Comparison of ENCODE assay signal across 17 cellular contexts in the genomic region with DNA sequence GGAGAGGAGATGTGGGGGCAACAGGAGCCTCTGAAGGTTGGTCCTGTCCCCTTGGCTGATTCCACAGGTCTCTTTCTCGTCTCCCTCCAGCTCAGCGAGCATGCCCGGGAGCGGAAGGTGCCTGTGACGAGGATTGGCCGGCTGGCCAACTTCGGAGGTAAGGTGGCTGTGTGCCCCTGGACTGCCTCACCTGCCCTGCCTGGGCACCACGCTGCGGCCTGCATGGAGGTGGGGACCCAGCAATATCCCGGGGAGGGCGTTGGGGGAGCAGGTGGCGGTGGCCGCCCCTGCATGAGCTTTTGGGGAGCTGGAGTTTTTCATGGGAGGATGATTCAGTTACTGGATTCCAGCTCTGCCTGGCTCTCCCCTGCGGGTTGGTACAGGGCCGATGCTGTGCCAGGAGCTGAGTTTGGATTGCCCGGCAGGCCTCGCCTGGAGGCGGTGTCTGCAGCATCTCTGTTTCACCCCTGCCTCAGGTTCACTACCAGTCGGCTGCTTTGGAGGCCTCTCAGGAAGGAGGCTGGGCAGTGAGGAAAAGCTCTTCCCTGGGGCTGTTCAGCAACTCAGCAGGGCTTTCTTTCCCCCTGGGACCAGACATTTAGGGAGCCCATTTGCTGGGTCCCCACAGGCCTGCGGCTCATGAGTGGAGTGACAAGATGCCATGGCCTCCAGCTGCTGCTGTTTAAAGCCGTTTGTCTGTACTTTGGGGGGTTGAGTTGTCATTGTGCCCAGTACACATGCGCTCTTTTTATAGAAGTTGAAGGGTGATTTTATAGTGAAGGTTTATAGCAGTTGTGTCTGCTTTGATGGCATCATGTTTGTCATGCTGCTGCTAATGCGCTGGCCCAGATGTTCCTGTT. TPM values are rescaled to one million over a fixed set of nuclear protein-coding genes. Genes with fewer than 3 reads are reported as not detected.
DNase-seq lines count a peak whose midpoint lies in the region; ATAC-seq and TF ChIP-seq lines count a peak whose summit lies in the region.
"Had no signal": no experiment of that assay in that cellular context is flagged by ENCODE, and none has a peak within 500 bp of the region (broad histone marks: within the 10 kb centered on the region; RNA-seq: fewer than 3 reads in every experiment).

No MANE protein-coding gene starts in this region.

- intact Hi-C loops in left ventricle myocardium inferior (cut with micrococcal nuclease) (no loop called here), right cardiac atrium (cut with DNase I) (no loop called here)

- no peak overlapping the region for H3K4me3 Mint-ChIP-seq in stimulated activated memory B cell treated with anti-CD40 and anti-IgM and Interleukin-4, amounts not matched to agents 10 μg/mL and 1 μg/mL and 100 μg/mL, for 72 hours
- H3K4me3 Mint-ChIP-seq: CD8-positive, alpha-beta memory T cell had no signal

- no peaks in the 10 kb centered on the region for H3K27me3 Mint-ChIP-seq in stimulated activated memory B cell treated with anti-CD40 and anti-IgM and Interleukin-4, amounts not matched to agents 10 μg/mL and 1 μg/mL and 100 μg/mL, for 72 hours
- H3K27me3 Mint-ChIP-seq: CD8-positive, alpha-beta memory T cell had no signal

- peak overlapping the region; percentile 88 for H3K27ac ChIP-seq in left ventricle myocardium inferior (replicated peaks)
- no peak overlapping the region for H3K27ac ChIP-seq in right cardiac atrium (ENCODE audit: low read length)
- peak overlapping the region; percentile 42 for H3K27ac ChIP-seq in angular gyrus (ENCODE audit: low read depth, low read length)
- H3K27ac ChIP-seq: SJCRH30 had no signal

- no peaks in the 10 kb centered on the region for H3K27me3 ChIP-seq in left ventricle myocardium inferior (ENCODE audit: low read depth)
- no peaks in the 10 kb centered on the region for H3K27me3 ChIP-seq in right cardiac atrium (ENCODE audit: control insufficient read depth, insufficient read depth)
- H3K27me3 ChIP-seq: SJCRH30 had no signal

- peak overlapping the region; percentile 62 for H3K27ac Mint-ChIP-seq in stimulated activated memory B cell treated with anti-CD40 and anti-IgM and Interleukin-4, amounts not matched to agents 10 μg/mL and 1 μg/mL and 100 μg/mL, for 72 hours

- H3K4me3 ChIP-seq in left ventricle myocardium inferior (no peak overlapping the region), right cardiac atrium (ENCODE audit: low read length) (no peak overlapping the region)
- H3K4me3 ChIP-seq: SJCRH30 had no signal

- H3K9me3 Mint-ChIP-seq in stimulated activated memory B cell treated with anti-CD40 and anti-IgM and Interleukin-4, amounts not matched to agents 10 μg/mL and 1 μg/mL and 100 μg/mL, for 72 hours, result no peaks in the 10 kb centered on the region
- H3K9me3 Mint-ChIP-seq: CD8-positive, alpha-beta memory T cell had no signal

- DNase-seq in left ventricle myocardium inferior (no peak), right cardiac atrium (no peak), myocyte (ENCODE audit: low read depth) (peak; percentile 74), CD1c-positive myeloid dendritic cell (ENCODE audit: extremely low spot score) (no peak), KG1 (lab: John Stamatoyannopoulos, UW) (no peak)
- DNase-seq: ACHN; CD8-positive, alpha-beta memory T cell; DMS 273 treated with DMSO at 0.1 percent for 48 hours; H7; Kasumi-1; NCI-H1105 treated with DMSO at 0.1 percent for 48 hours; NCI-H345; NCI-H526 treated with DMSO at 0.1 percent for 48 hours; SJCRH30 had no signal

- WGBS in right cardiac atrium, result 94% methylated on average over 23 of the region's 23 CpGs

- H3K4me1 Mint-ChIP-seq in stimulated activated memory B cell treated with anti-CD40 and anti-IgM and Interleukin-4, amounts not matched to agents 10 μg/mL and 1 μg/mL and 100 μg/mL, for 72 hours, result peaks cover 24% of the 10 kb centered on the region

- peaks cover 62% of the 10 kb centered on the region for H3K36me3 Mint-ChIP-seq in stimulated activated memory B cell treated with anti-CD40 and anti-IgM and Interleukin-4, amounts not matched to agents 10 μg/mL and 1 μg/mL and 100 μg/mL, for 72 hours

- H3K4me1 ChIP-seq in left ventricle myocardium inferior, result peaks cover 93% of the 10 kb centered on the region
- peaks cover 4% of the 10 kb centered on the region for H3K4me1 ChIP-seq in right cardiac atrium (ENCODE audit: control insufficient read depth, insufficient read depth, low read length)
- H3K4me1 ChIP-seq: SJCRH30 had no signal

- peaks cover 56% of the 10 kb centered on the region for H3K36me3 ChIP-seq in left ventricle myocardium inferior
- H3K36me3 ChIP-seq: SJCRH30 had no signal

- H3K9me3 ChIP-seq in left ventricle myocardium inferior (replicated peaks), result no peaks in the 10 kb centered on the region
- H3K9me3 ChIP-seq in right cardiac atrium (ENCODE audit: control insufficient read depth, low read length), result no peaks in the 10 kb centered on the region
- H3K9me3 ChIP-seq: SJCRH30 had no signal

- ATAC-seq in right cardiac atrium (no peak), HG03378 (IDR thresholded peaks at IDR 0.05; ENCODE audit: unreplicated experiment) (no peak)
- ATAC-seq in stimulated activated memory B cell treated with anti-CD40 and anti-IgM and Interleukin-4, amounts not matched to agents 10 μg/mL and 1 μg/mL and 100 μg/mL, for 72 hours, result no peak

- no peak for TF ChIP-seq CTCF in left ventricle myocardium inferior (IDR thresholded peaks at IDR 0.05; ENCODE audit: borderline replicate concordance)

RNA-seq across cellular contexts. Expression of a gene that starts 25.7 kb away (rescaled TPM):
- total RNA-seq in left ventricle myocardium inferior, result 357 TPM
- total RNA-seq in right cardiac atrium, result 100 to 1,000 TPM; 130 to 238 (median 203) TPM
- polyA plus RNA-seq in right cardiac atrium, result 198 TPM
- 75.3 and 142 TPM in 2 replicates for total RNA-seq in myocyte
- 31.6 TPM for polyA plus RNA-seq in myocyte (2012)
